Comparison of ENCODE assay signal across 8 cellular contexts in the genomic region with DNA sequence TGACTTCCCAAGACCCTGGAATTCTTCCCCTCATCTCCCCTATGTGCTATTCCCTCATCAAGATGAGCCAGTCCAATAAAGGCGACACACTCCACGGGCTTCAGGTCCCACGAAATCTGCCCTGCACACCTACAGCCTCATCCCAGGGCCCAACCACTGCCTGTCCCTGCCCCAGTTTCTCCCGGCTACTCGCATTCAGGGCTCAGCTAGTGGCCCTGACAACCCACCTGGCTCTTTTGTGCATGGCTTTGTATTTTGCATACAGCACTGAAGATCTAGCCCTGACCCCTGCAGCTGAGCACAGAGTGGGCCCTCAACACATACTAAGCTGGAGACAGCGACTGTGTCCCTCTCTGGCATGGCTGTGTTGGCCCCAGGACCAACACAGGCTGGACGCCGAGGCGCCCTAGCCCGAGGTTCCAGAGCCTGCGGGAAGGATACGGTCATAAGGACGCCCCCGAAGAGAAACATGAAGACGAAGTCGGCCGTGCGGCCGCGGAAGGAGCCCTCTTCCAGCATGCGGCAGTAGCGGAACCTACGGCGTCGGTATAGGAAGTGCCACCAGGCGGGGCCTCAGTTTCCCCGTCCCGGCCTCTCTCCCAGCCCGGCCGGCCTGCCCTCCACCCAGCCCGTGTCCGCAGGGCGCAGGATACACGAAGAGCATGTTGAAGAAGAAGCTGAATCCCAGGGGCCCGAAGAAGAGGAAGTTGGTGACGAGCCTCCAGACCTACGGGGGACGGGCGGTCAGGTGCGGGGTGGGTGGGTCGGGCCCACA. TPM values are rescaled to one million over a fixed set of nuclear protein-coding genes. Genes with fewer than 3 reads are reported as not detected.
DNase-seq lines count a peak whose midpoint lies in the region; ATAC-seq and TF ChIP-seq lines count a peak whose summit lies in the region.

No MANE protein-coding gene starts in this region.

- no peaks in the 10 kb centered on the region for H3K9me3 ChIP-seq in HUES64 (ENCODE audit: insufficient read depth, low read depth, low read length)
- no peaks in the 10 kb centered on the region for H3K9me3 ChIP-seq in breast epithelium
- H3K9me3 ChIP-seq in neuronal stem cell (replicated peaks in 1 of 2; ENCODE audit: control insufficient read depth in 2 of 2, insufficient read depth in 1 of 2, low read depth in 1 of 2, low read length in 2 of 2): peaks cover 0 to 2% of the 10 kb centered on the region in 2 donors
- no peaks in the 10 kb centered on the region for H3K9me3 ChIP-seq in PC-3 (ENCODE audit: low read length)

- peak overlapping the region; percentile 19 for H2AK5ac ChIP-seq in neuronal stem cell (ENCODE audit: low read depth, low read length)

- H3K79me1 ChIP-seq in neuronal stem cell (ENCODE audit: low read depth, low read length): no peaks in the 10 kb centered on the region

- DNase-seq in T-helper 1 cell (no peak), breast epithelium (ENCODE audit: low spot score in 2 of 2) (no peak), neuronal stem cell (ENCODE audit: low spot score) (no peak), PC-3 (no peak)

- H3K4me3 ChIP-seq in HUES64 (ENCODE audit: low read length): peak overlapping the region; percentile 60
- H3K4me3 ChIP-seq in breast epithelium: peak overlapping the region; percentile 27 to 60 (median 43)
- H3K4me3 ChIP-seq in neuronal stem cell (ENCODE audit: low read length in 2 of 2): peak overlapping the region; percentile 17 to 67
- no peak overlapping the region for H3K4me3 ChIP-seq in PC-3 (ENCODE audit: low read length)

- peaks cover 17% of the 10 kb centered on the region for H3K4me1 Mint-ChIP-seq in T-helper 1 cell treated with Interleukin-12 subunit alpha and Interleukin-12 subunit beta and Interleukin-4 antibody, amounts not matched to agents 30 μg/mL and 1 μg/mL, for 36 hours (ENCODE audit: low read depth)

- H3K9ac ChIP-seq in HUES64 (ENCODE audit: low read depth, low read length) (peak overlapping the region; percentile 56), neuronal stem cell (ENCODE audit: low read depth, low read length, poor library complexity) (peak overlapping the region; percentile 51), PC-3 (ENCODE audit: low read length) (no peak overlapping the region)

- peak overlapping the region; percentile 96 for H3K4me3 Mint-ChIP-seq in T-helper 1 cell treated with Interleukin-12 subunit alpha and Interleukin-12 subunit beta and Interleukin-4 antibody, amounts not matched to agents 30 μg/mL and 1 μg/mL, for 36 hours

- H3K27ac ChIP-seq in HUES64 (ENCODE audit: low read depth, low read length) (no peak overlapping the region), breast epithelium (no peak overlapping the region), neuronal stem cell (replicated peaks; ENCODE audit: low read length) (no peak overlapping the region), PC-3 (ENCODE audit: low read length) (no peak overlapping the region)

- no peak overlapping the region for H2BK5ac ChIP-seq in neuronal stem cell (ENCODE audit: low read length)

- peak overlapping the region; percentile 71 for H3K4me2 ChIP-seq in neuronal stem cell (ENCODE audit: insufficient read depth, low read length, poor library complexity, severe bottlenecking)
- no peak overlapping the region for H3K4me2 ChIP-seq in PC-3 (ENCODE audit: low read length)

- H4K20me1 ChIP-seq in PC-3 (ENCODE audit: low read length): no peaks in the 10 kb centered on the region

- no peak overlapping the region for H2BK120ac ChIP-seq in neuronal stem cell (ENCODE audit: low read depth, low read length)

- H3K4ac ChIP-seq in neuronal stem cell (ENCODE audit: low read length): no peak overlapping the region

- H4K91ac ChIP-seq in neuronal stem cell (ENCODE audit: low read depth, low read length, poor library complexity): no peak overlapping the region

- H3K14ac ChIP-seq in neuronal stem cell (ENCODE audit: low read length): no peak overlapping the region

- H3K4me1 ChIP-seq in HUES64 (ENCODE audit: insufficient read depth, low read length) (peaks cover 8% of the 10 kb centered on the region), breast epithelium (peaks cover 0 to 5% of the 10 kb centered on the region in 2 donors), neuronal stem cell (ENCODE audit: control insufficient read depth in 2 of 2, insufficient read depth in 1 of 2, low read depth in 1 of 2, low read length in 2 of 2) (peaks cover 12 to 18% of the 10 kb centered on the region in 2 donors), PC-3 (ENCODE audit: insufficient read depth, low read length) (0 out of 2 replicates have a peak, but pooled peaks cover 3% of the 10 kb centered on the region)

- H3K27me3 Mint-ChIP-seq in T-helper 1 cell treated with Interleukin-12 subunit alpha and Interleukin-12 subunit beta and Interleukin-4 antibody, amounts not matched to agents 30 μg/mL and 1 μg/mL, for 36 hours (ENCODE audit: low read depth): peaks cover 7% of the 10 kb centered on the region

- H3K27ac Mint-ChIP-seq in T-helper 1 cell treated with Interleukin-12 subunit alpha and Interleukin-12 subunit beta and Interleukin-4 antibody, amounts not matched to agents 30 μg/mL and 1 μg/mL, for 36 hours: peak overlapping the region; percentile 93

- TF ChIP-seq POLR2A in breast epithelium (IDR thresholded peaks at IDR 0.05): no peak

- WGBS in HUES64: 17% methylated on average over 41 of the region's 41 CpGs
- no CpG with 5 or more reads among the region's 41 CpGs for WGBS in neuronal stem cell (ENCODE audit: extremely low coverage in 2 of 2, insufficient read length in 2 of 2, insufficient replicate concordance in 1 of 2), 2 donors

- no peak overlapping the region for H4K8ac ChIP-seq in neuronal stem cell (ENCODE audit: low read depth, low read length)

- no peak overlapping the region for H3K23ac ChIP-seq in neuronal stem cell (ENCODE audit: low read depth, low read length, poor library complexity)

- H2AFZ ChIP-seq in neuronal stem cell (ENCODE audit: low read length) (no peak overlapping the region), PC-3 (ENCODE audit: low read length) (no peak overlapping the region)

- H3K36me3 ChIP-seq in HUES64 (ENCODE audit: insufficient read depth, low read length) (peaks cover 31% of the 10 kb centered on the region), breast epithelium (no peaks in the 10 kb centered on the region), neuronal stem cell (replicated peaks in 1 of 2; ENCODE audit: control insufficient read depth in 2 of 2, insufficient read depth in 2 of 2, low read length in 2 of 2) (peaks cover 21 to 34% of the 10 kb centered on the region in 2 donors), PC-3 (ENCODE audit: low read depth, low read length) (no peaks in the 10 kb centered on the region)

- H2BK12ac ChIP-seq in neuronal stem cell (ENCODE audit: low read length): no peak overlapping the region

- no TSS peak for BruUV-seq in PC-3 (replicated peaks; lab: Mats Ljungman, UMichigan)

- H3K27me3 ChIP-seq in HUES64 (ENCODE audit: insufficient read depth, low read length) (peaks cover 8% of the 10 kb centered on the region; the same call in 1 of the 2 replicates), breast epithelium (no peaks in the 10 kb centered on the region), neuronal stem cell (ENCODE audit: control insufficient read depth in 3 of 3, insufficient read depth in 3 of 3, low read depth in 1 of 3, low read length in 3 of 3) (peaks cover 0 to 3% (median 0%) of the 10 kb centered on the region in 3 experiments), PC-3 (ENCODE audit: low read length) (no peaks in the 10 kb centered on the region)

- TF ChIP-seq CTCF in breast epithelium (IDR thresholded peaks at IDR 0.05) (no peak), PC-3 (conservative IDR thresholded peaks at IDR 0.05; ENCODE audit: low read depth, low read length) (no peak)

- no peak for ATAC-seq in HG02623 (IDR thresholded peaks at IDR 0.05; ENCODE audit: unreplicated experiment)
- no peak for ATAC-seq in PC-3
- ATAC-seq in GM18517 (IDR thresholded peaks at IDR 0.05; ENCODE audit: unreplicated experiment): no peak

- no peaks in the 10 kb centered on the region for H3K9me3 Mint-ChIP-seq in T-helper 1 cell treated with Interleukin-12 subunit alpha and Interleukin-12 subunit beta and Interleukin-4 antibody, amounts not matched to agents 30 μg/mL and 1 μg/mL, for 36 hours

- H3F3A ChIP-seq in PC-3 (ENCODE audit: low read length, unreplicated experiment): no peaks in the 10 kb centered on the region

- H3K18ac ChIP-seq in neuronal stem cell (ENCODE audit: low read length): peak overlapping the region; percentile 35

- H3K79me2 ChIP-seq in PC-3 (ENCODE audit: low read length): no peaks in the 10 kb centered on the region

- CTCF ChIA-PET in PC-3 (lab: Charles Lee): no interaction called here

- H3K36me3 Mint-ChIP-seq in T-helper 1 cell treated with Interleukin-12 subunit alpha and Interleukin-12 subunit beta and Interleukin-4 antibody, amounts not matched to agents 30 μg/mL and 1 μg/mL, for 36 hours (ENCODE audit: low read depth): peaks cover 2% of the 10 kb centered on the region

- no peaks in the 10 kb centered on the region for H3K9me2 ChIP-seq in PC-3 (replicated peaks; ENCODE audit: low read length)

- H2BK15ac ChIP-seq in neuronal stem cell (ENCODE audit: low read length): no peak overlapping the region

- intact Hi-C loops in breast epithelium (cut with DNase I; ENCODE audit: low total_unique reads) (loop anchor here (10.0 kb wide), 1 partner anchor 63 kb away; a partner anchor contains a TSS), PC-3 (cut with micrococcal nuclease) (no loop called here)

- POLR2A ChIA-PET in PC-3 (lab: Charles Lee; ENCODE audit: unreplicated experiment): no interaction called here

RNA-seq across cellular contexts. Expression of a gene that starts 0.7 kb away (rescaled TPM):
- polyA plus RNA-seq in HUES64 (2013, experiment 1 of 2): 6.2 TPM
- polyA plus RNA-seq in HUES64 (2013, experiment 2 of 2): 8.7 TPM
- total RNA-seq in breast epithelium (1 to 10 TPM in 2 of 3 donors, under 1 TPM in 1; 0.48 to 6.6 (median 2.8) TPM), PC-3 (2014; rRNA removed) (not detected in 2 replicates)
- 4.2 TPM for polyA plus RNA-seq in neuronal stem cell (2013, experiment 1 of 2)
- 4.5 TPM for polyA plus RNA-seq in neuronal stem cell (2013, experiment 2 of 2)

RNA-seq across cellular contexts. Expression of a gene that starts 19.6 kb away (rescaled TPM):
- polyA plus RNA-seq in HUES64 (2013, experiment 1 of 2): 10.3 TPM
- 8.8 TPM for polyA plus RNA-seq in HUES64 (2013, experiment 2 of 2)
- total RNA-seq in breast epithelium (10 to 100 TPM; 10.2 to 17.0 (median 13.1) TPM), PC-3 (2014; rRNA removed) (8.0 and 9.4 TPM in 2 replicates)
- 11.4 TPM for polyA plus RNA-seq in neuronal stem cell (2013, experiment 1 of 2)
- 10.5 TPM for polyA plus RNA-seq in neuronal stem cell (2013, experiment 2 of 2)

RNA-seq across cellular contexts. Expression of a gene that starts 51.3 kb away (rescaled TPM):
- 131 TPM for polyA plus RNA-seq in HUES64 (2013, experiment 1 of 2)
- 136 TPM for polyA plus RNA-seq in HUES64 (2013, experiment 2 of 2)
- total RNA-seq in breast epithelium: 10 to 100 TPM; 34.6 to 60.2 (median 50.1) TPM
- polyA plus RNA-seq in neuronal stem cell (2013, experiment 1 of 2): 118 TPM
- polyA plus RNA-seq in neuronal stem cell (2013, experiment 2 of 2): 112 TPM
- 85.9 and 96.8 TPM in 2 replicates for total RNA-seq in PC-3 (2014; rRNA removed)

RNA-seq across cellular contexts. Expression of a gene that starts 56.1 kb away (rescaled TPM):
- polyA plus RNA-seq in HUES64 (2013, experiment 1 of 2): 1,003 TPM
- polyA plus RNA-seq in HUES64 (2013, experiment 2 of 2): 1,057 TPM
- 100 to 1,000 TPM; 191 to 466 (median 261) TPM for total RNA-seq in breast epithelium
- polyA plus RNA-seq in neuronal stem cell (2013, experiment 1 of 2): 1,002 TPM
- polyA plus RNA-seq in neuronal stem cell (2013, experiment 2 of 2): 970 TPM
- 884 and 957 TPM in 2 replicates for total RNA-seq in PC-3 (2014; rRNA removed)
